Comparison of ENCODE assay signal across 13 cellular contexts in genomic region chr1:212860713-212861581, GRCh38. TPM values are rescaled to one million over a fixed set of nuclear protein-coding genes. Genes with fewer than 3 reads are reported as not detected.
DNase-seq lines count a peak whose midpoint lies in the region; ATAC-seq and TF ChIP-seq lines count a peak whose summit lies in the region.
"Had no signal": no experiment of that assay in that cellular context is flagged by ENCODE, and none has a peak within 500 bp of the region (broad histone marks: within the 10 kb centered on the region; RNA-seq: fewer than 3 reads in every experiment).

No MANE protein-coding gene starts in this region.

- CTCF ChIA-PET in PC-3 (lab: Charles Lee) = interaction anchor here (0.5 kb wide), 1 partner anchor 23 kb away, joined by 4 read pairs; no protein-coding TSS in a partner anchor

- peak; percentile 31 for ATAC-seq in PC-3
- ATAC-seq in HG02981 (IDR thresholded peaks at IDR 0.05; ENCODE audit: unreplicated experiment) = no peak
- ATAC-seq: sciatic nerve; stimulated activated memory B cell treated with anti-CD40 and anti-IgM and Interleukin-4, amounts not matched to agents 10 μg/mL and 1 μg/mL and 100 μg/mL, for 72 hours had no signal

- H2AFZ ChIP-seq in PC-3 (ENCODE audit: low read length) = no peak overlapping the region

- H3K79me2 ChIP-seq in PC-3 (ENCODE audit: low read length) = peaks cover 65% of the 10 kb centered on the region

- no peak for TF ChIP-seq POLR2A in suprapubic skin (IDR thresholded peaks at IDR 0.05)

- no peak for TF ChIP-seq EP300 in suprapubic skin (IDR thresholded peaks at IDR 0.05)

- TF ChIP-seq CTCF in AG10803 (conservative IDR thresholded peaks at IDR 0.05; ENCODE audit: low read length) (no peak), PC-3 (conservative IDR thresholded peaks at IDR 0.05; ENCODE audit: low read depth, low read length) (no peak), fibroblast of villous mesenchyme (IDR thresholded peaks at IDR 0.05; ENCODE audit: insufficient read depth, low read depth, low read length) (no peak), suprapubic skin (IDR thresholded peaks at IDR 0.05) (no peak)

- H3K27ac ChIP-seq in PC-3 (ENCODE audit: low read length) (no peak overlapping the region), suprapubic skin (no peak overlapping the region)
- H3K27ac ChIP-seq: adrenal gland had no signal

- POLR2A ChIA-PET in PC-3 (lab: Charles Lee; ENCODE audit: unreplicated experiment) = interaction anchor here (0.5 to 0.7 kb wide), 4 partner anchors 69 to 491 kb away, joined by 3 to 11 read pairs (median 4); no protein-coding TSS in a partner anchor

- intact Hi-C loops in PC-3 (cut with micrococcal nuclease) = loop anchor here (1.0 to 2.0 kb wide), 2 partner anchors 44 to 134 kb away; no protein-coding TSS in a partner anchor

- peak overlapping the region; percentile 91 for H3K4me2 ChIP-seq in PC-3 (ENCODE audit: low read length)

- H3K9me3 ChIP-seq in PC-3 (ENCODE audit: low read length) (no peaks in the 10 kb centered on the region), suprapubic skin (no peaks in the 10 kb centered on the region)
- H3K9me3 ChIP-seq: adrenal gland had no signal

- no peaks in the 10 kb centered on the region for H3K9me2 ChIP-seq in PC-3 (replicated peaks; ENCODE audit: low read length)

- H3K4me3 ChIP-seq in AG10803 (ENCODE audit: low read length) (no peak overlapping the region), H7 (ENCODE audit: insufficient read depth, low read depth, low read length) (peak overlapping the region; percentile 98), PC-3 (ENCODE audit: low read length) (peak overlapping the region; percentile 92), fibroblast of villous mesenchyme (ENCODE audit: low read depth, low read length) (peak overlapping the region; percentile 78), suprapubic skin (no peak overlapping the region)
- H3K4me3 ChIP-seq: adrenal gland had no signal

- no peaks in the 10 kb centered on the region for H3K27me3 ChIP-seq in H7 (ENCODE audit: control insufficient read depth, insufficient read depth, low read length)
- no peaks in the 10 kb centered on the region for H3K27me3 ChIP-seq in PC-3 (ENCODE audit: low read length)
- no peaks in the 10 kb centered on the region for H3K27me3 ChIP-seq in suprapubic skin
- H3K27me3 ChIP-seq: adrenal gland had no signal

- H4K20me1 ChIP-seq in PC-3 (ENCODE audit: low read length) = peaks cover 17% of the 10 kb centered on the region

- DNase-seq in AG10803 (ENCODE audit: low read depth) (peak; percentile 11), H7 (peak; percentile 43), PC-3 (peak; percentile 70), fibroblast of villous mesenchyme (ENCODE audit: low read depth) (peak; percentile 80), cerebellar nuclear complex (lab: John Stamatoyannopoulos, UW) (no peak), suprapubic skin (ENCODE audit: low spot score in 2 of 2) (no peak)
- DNase-seq in stimulated activated CD4-positive, alpha-beta T cell treated with anti-CD3 and anti-CD28 coated beads, Interleukin-12 subunit alpha, Interleukin-12 subunit beta, amount 100 ng/mL, for 4 hours = no peak
- DNase-seq: activated CD4-positive, alpha-beta T cell treated with anti-CD3 and anti-CD28 coated beads, Interleukin-2, amount 50 U/mL, for 48 hours; adrenal gland; COR-L47 had no signal

- H3K36me3 ChIP-seq in H7 (replicated peaks; ENCODE audit: control insufficient read depth, insufficient read depth, low read length) = peaks cover 12% of the 10 kb centered on the region
- H3K36me3 ChIP-seq in PC-3 (ENCODE audit: low read depth, low read length) = peaks cover 22% of the 10 kb centered on the region
- peaks cover 3% of the 10 kb centered on the region for H3K36me3 ChIP-seq in suprapubic skin
- H3K36me3 ChIP-seq: adrenal gland had no signal

- H3K9ac ChIP-seq in PC-3 (ENCODE audit: low read length) = no peak overlapping the region

- H3F3A ChIP-seq in PC-3 (ENCODE audit: low read length, unreplicated experiment) = no peaks in the 10 kb centered on the region

- no TSS peak for BruUV-seq in PC-3 (replicated peaks; lab: Mats Ljungman, UMichigan)

- peaks cover 31% of the 10 kb centered on the region for H3K4me1 ChIP-seq in PC-3 (ENCODE audit: insufficient read depth, low read length)
- H3K4me1 ChIP-seq in suprapubic skin = peaks cover 28% of the 10 kb centered on the region

- 74% methylated on average over 5 of the region's 5 CpGs for WGBS in suprapubic skin

RNA-seq across cellular contexts. Expression of gene FLVCR1, which starts 2.9 kb away (rescaled TPM):
- total RNA-seq in H7 (2014; rRNA removed; shearing (Covaris generic)) = 44.8 and 50.6 TPM in 2 replicates
- total RNA-seq in PC-3 (2014; rRNA removed) (13.9 and 15.4 TPM in 2 replicates), fibroblast of villous mesenchyme (9.0 and 15.1 TPM in 2 replicates), suprapubic skin (1 to 10 TPM; 4.3 to 8.5 (median 6.3) TPM)

RNA-seq across cellular contexts. Expression of gene SPATA45, which starts 13.5 kb away (rescaled TPM):
- 0.38 and 0.63 TPM in 2 replicates for total RNA-seq in H7 (2014; rRNA removed; shearing (Covaris generic))
- not detected in 2 replicates for total RNA-seq in PC-3 (2014; rRNA removed)
- 0.43 TPM in 1 of 2 replicates, not detected in the other for total RNA-seq in fibroblast of villous mesenchyme
- total RNA-seq in suprapubic skin = not detected

Comparison
In these comparisons a context has a peak if more than half of its experiments do, and no peak if none do; other contexts are left out.
1. DNase-seq: peak in AG10803 (single experiment), H7 (single experiment), PC-3 (single experiment) and fibroblast of villous mesenchyme (single experiment); none in cerebellar nuclear complex (0 of 2), stimulated activated CD4-positive, alpha-beta T cell treated with anti-CD3 and anti-CD28 coated beads, Interleukin-12 subunit alpha, Interleukin-12 subunit beta, amount 100 ng/mL, for 4 hours (single experiment) and suprapubic skin (0 of 2).
2. H3K4me3 ChIP-seq: peak in H7 (single experiment), PC-3 (single experiment) and fibroblast of villous mesenchyme (single experiment); none in AG10803 (single experiment) and suprapubic skin (single experiment).